Comparison of ENCODE assay signal across 12 cellular contexts in the genomic region with DNA sequence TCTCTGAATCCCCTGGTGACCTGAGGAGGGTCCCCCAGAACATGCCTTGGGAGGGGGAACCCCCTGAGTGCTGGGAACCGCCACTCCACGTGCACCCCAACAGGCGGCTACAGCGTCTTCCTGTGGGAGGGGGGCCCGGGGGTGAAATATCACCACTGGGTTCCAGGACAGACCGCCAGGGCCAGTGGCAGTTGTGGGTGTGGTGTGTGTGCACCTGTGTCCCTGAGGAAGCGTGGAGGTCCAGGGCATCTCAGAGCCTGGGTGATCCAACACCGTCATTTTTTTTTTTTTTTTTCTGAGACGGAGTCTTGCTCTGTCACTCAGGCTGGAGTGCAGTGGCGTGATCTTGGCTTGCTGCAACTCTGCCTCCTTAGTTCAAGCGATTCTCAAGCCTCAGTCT. TPM values are rescaled to one million over a fixed set of nuclear protein-coding genes. Genes with fewer than 3 reads are reported as not detected.
DNase-seq lines count a peak whose midpoint lies in the region; ATAC-seq and TF ChIP-seq lines count a peak whose summit lies in the region.
"Had no signal": no experiment of that assay in that cellular context is flagged by ENCODE, and none has a peak within 500 bp of the region (broad histone marks: within the 10 kb centered on the region; RNA-seq: fewer than 3 reads in every experiment).

No MANE protein-coding gene starts in this region.

- DNase-seq in activated T-cell treated with anti-CD3 and anti-CD28 coated beads, Interleukin-2, amount 50 U/mL, for 1 hour, result peak; percentile 50
- DNase-seq in activated T-cell treated with anti-CD3 and anti-CD28 coated beads for 4 hours (no peak), memory B cell (ENCODE audit: low spot score in 2 of 2) (peak in 1 of 2 donors; percentile 34), kidney tubule cell (ENCODE audit: low spot score) (no peak), GM19238 (ENCODE audit: insufficient read length, low spot score) (no peak), hepatic stellate cell (ENCODE audit: low spot score) (no peak)
- no peak for DNase-seq in activated CD8-positive, alpha-beta T cell treated with anti-CD3 and anti-CD28 coated beads for 36 hours
- DNase-seq: activated gamma-delta T cell treated with Interleukin-2 at 50 U/mL for 16 hours, NCI-H1436 treated with DMSO at 0.1 percent for 48 hours, T1000 had no signal

- whole genome bisulfite sequencing in urinary bladder, result 78% methylated on average over 11 of the region's 11 CpGs

- H3K4me1 ChIP-seq in urinary bladder (ENCODE audit: insufficient read depth), result peaks cover 2% of the 10 kb centered on the region

- no peaks in the 10 kb centered on the region for H3K27me3 Mint-ChIP-seq in activated CD8-positive, alpha-beta T cell treated with anti-CD3 and anti-CD28 coated beads for 36 hours
- H3K27me3 Mint-ChIP-seq in memory B cell, result no peaks in the 10 kb centered on the region

- no peak overlapping the region for H3K4me3 ChIP-seq in urinary bladder (ENCODE audit: low read depth, low read length)
- H3K4me3 ChIP-seq: mucosa of descending colon had no signal

- H3K4me3 Mint-ChIP-seq in activated CD8-positive, alpha-beta T cell treated with anti-CD3 and anti-CD28 coated beads for 36 hours, result peak overlapping the region; percentile 99
- peak overlapping the region; percentile 86 for H3K4me3 Mint-ChIP-seq in memory B cell

- H3K36me3 ChIP-seq in urinary bladder (ENCODE audit: insufficient read depth), result no peaks in the 10 kb centered on the region

- no peak for ATAC-seq in activated CD8-positive, alpha-beta T cell treated with anti-CD3 and anti-CD28 coated beads for 36 hours
- ATAC-seq in memory B cell (ENCODE audit: low read depth), result no peak
- ATAC-seq: mucosa of descending colon had no signal

- peaks cover 20% of the 10 kb centered on the region for H3K4me1 Mint-ChIP-seq in activated CD8-positive, alpha-beta T cell treated with anti-CD3 and anti-CD28 coated beads for 36 hours (ENCODE audit: low read depth)
- peaks cover 22% of the 10 kb centered on the region for H3K4me1 Mint-ChIP-seq in memory B cell

- intact Hi-C loops in activated CD8-positive, alpha-beta T cell treated with anti-CD3 and anti-CD28 coated beads for 36 hours (cut with micrococcal nuclease), result no loop called here

- no peaks in the 10 kb centered on the region for H3K9me3 Mint-ChIP-seq in activated CD8-positive, alpha-beta T cell treated with anti-CD3 and anti-CD28 coated beads for 36 hours
- H3K9me3 Mint-ChIP-seq in memory B cell, result no peaks in the 10 kb centered on the region

- H3K36me3 Mint-ChIP-seq in activated CD8-positive, alpha-beta T cell treated with anti-CD3 and anti-CD28 coated beads for 36 hours (ENCODE audit: low read depth), result peaks cover 56% of the 10 kb centered on the region
- peaks cover 9% of the 10 kb centered on the region for H3K36me3 Mint-ChIP-seq in memory B cell

- TF ChIP-seq CTCF in activated CD8-positive, alpha-beta T cell treated with anti-CD3 and anti-CD28 coated beads for 36 hours (IDR thresholded peaks at IDR 0.05), result no peak

- CTCF ChIA-PET in activated CD8-positive, alpha-beta T cell treated with anti-CD3 and anti-CD28 coated beads for 36 hours (lab: Charles Lee), result interaction anchor here (0.6 to 1.6 kb wide), 2 partner anchors 20 to 22 kb away, joined by 3 to 4 read pairs; no protein-coding TSS in a partner anchor

- H3K27ac ChIP-seq in urinary bladder (ENCODE audit: low read depth), result peak overlapping the region; percentile 52

- POLR2A ChIA-PET in activated CD8-positive, alpha-beta T cell treated with anti-CD3 and anti-CD28 coated beads for 36 hours (lab: Charles Lee), result interaction anchor here (1.6 to 10.7 kb wide), 3 partner anchors 10 to 24 kb away, joined by 4 to 247 read pairs (median 11); no protein-coding TSS in a partner anchor

- H3K27ac Mint-ChIP-seq in activated CD8-positive, alpha-beta T cell treated with anti-CD3 and anti-CD28 coated beads for 36 hours, result peak overlapping the region; percentile 100
- H3K27ac Mint-ChIP-seq in memory B cell, result peak overlapping the region; percentile 90

RNA-seq across cellular contexts. Expression of gene ADGRE5, which starts 4.2 kb away (rescaled TPM):
- total RNA-seq in activated CD8-positive, alpha-beta T cell treated with anti-CD3 and anti-CD28 coated beads for 36 hours, result 100 to 1,000 TPM; 185 to 186 TPM
- total RNA-seq in urinary bladder, result 12.5 TPM
- 46.1 TPM for polyA plus RNA-seq in urinary bladder

RNA-seq across cellular contexts. Expression of gene DDX39A, which starts 33.6 kb away (rescaled TPM):
- total RNA-seq in activated CD8-positive, alpha-beta T cell treated with anti-CD3 and anti-CD28 coated beads for 36 hours, result 100 to 1,000 TPM; 217 to 226 TPM
- 24.0 TPM for total RNA-seq in urinary bladder
- polyA plus RNA-seq in urinary bladder, result 52.2 TPM

RNA-seq across cellular contexts. Expression of gene PKN1, which starts 47.6 kb away (rescaled TPM):
- 100 to 1,000 TPM; 172 to 192 TPM for total RNA-seq in activated CD8-positive, alpha-beta T cell treated with anti-CD3 and anti-CD28 coated beads for 36 hours
- total RNA-seq in urinary bladder, result 39.4 TPM
- polyA plus RNA-seq in urinary bladder, result 94.5 TPM

Comparison
In these comparisons a context has a peak if more than half of its experiments do, and no peak if none do; other contexts are left out.
1. RNA of gene ADGRE5, which starts 4.2 kb away (total RNA-seq): 185 to 186 TPM in activated CD8-positive, alpha-beta T cell treated with anti-CD3 and anti-CD28 coated beads for 36 hours; 12.5 TPM in urinary bladder (single experiment); every median in the first group is over 10 times any median in the second.